ENCODE assay signal across 8 cellular contexts in the genomic region with DNA sequence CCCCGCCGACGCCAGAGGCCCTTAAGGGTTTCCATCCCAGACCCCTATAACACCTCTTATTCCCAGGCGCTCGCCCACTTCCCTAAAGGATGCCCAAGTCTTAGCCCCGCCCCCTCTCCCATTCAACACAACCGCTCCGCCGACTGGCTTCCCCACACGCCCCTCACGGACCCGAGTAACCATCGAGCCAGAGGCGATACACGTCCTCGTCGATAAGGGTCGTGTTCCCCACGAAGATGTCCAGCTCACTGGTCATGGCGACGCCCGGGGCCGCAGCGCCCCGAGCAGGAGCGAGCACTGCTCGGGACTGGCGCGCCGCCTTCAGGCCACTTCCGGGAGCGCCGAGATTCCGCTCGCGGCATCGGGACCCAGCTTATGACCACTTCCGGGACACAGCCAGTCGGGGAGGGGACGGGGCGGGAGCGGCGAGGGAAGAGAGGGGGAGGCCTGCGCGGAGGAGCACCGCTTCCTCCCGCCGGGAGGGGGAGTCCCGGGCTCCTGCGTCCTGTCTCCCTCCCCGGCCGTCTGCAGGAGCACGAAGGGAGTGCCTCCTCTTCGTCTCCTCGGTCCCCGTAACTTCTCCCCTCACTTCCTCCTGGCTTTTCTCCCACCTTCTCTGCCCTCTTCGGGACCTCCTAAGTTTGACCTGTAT. TPM values are rescaled to one million over a fixed set of nuclear protein-coding genes. Genes with fewer than 3 reads are reported as not detected.
DNase-seq lines count a peak whose midpoint lies in the region; ATAC-seq and TF ChIP-seq lines count a peak whose summit lies in the region.

FIBP (minus strand) TSS at position 309 of the 652 bp plus-strand sequence; CDS start at position 256, 53 bp downstream.

- H3K9me3 Mint-ChIP-seq in activated naive CD4-positive, alpha-beta T cell treated with anti-CD3 and anti-CD28 coated beads for 36 hours, result no peaks in the 10 kb centered on the region

- no TSS peak for BruUV-seq in HCT116 (replicated peaks; lab: Mats Ljungman, UMichigan)

- H3K36me3 Mint-ChIP-seq in activated naive CD4-positive, alpha-beta T cell treated with anti-CD3 and anti-CD28 coated beads for 36 hours (ENCODE audit: low read depth), result peaks cover 37% of the 10 kb centered on the region

- POLR2A ChIA-PET in HCT116 (lab: Charles Lee), result interaction anchor here (0.6 to 8.5 kb wide), 11 partner anchors 14 to 176 kb away, joined by 3 to 124 read pairs (median 9); partner anchors contain the start of genes CFL1, FOSL1, KAT5 and MUS81

- intact Hi-C loops in HCT116 (cut with micrococcal nuclease), result loop anchor here (2.0 kb wide), 2 partner anchors 73 to 175 kb away; partner anchors contain the start of genes KAT5 and SART1
- intact Hi-C loops in activated naive CD4-positive, alpha-beta T cell treated with anti-CD3 and anti-CD28 coated beads for 36 hours (cut with micrococcal nuclease), result loop anchor here (1.0 to 2.0 kb wide), 5 partner anchors 12 to 177 kb away; partner anchors contain the start of genes AP5B1, CFL1, EFEMP2 and FOSL1

- H4K20me1 ChIP-seq in HCT116 (ENCODE audit: insufficient read depth), result no peaks in the 10 kb centered on the region

- H3K27me3 ChIP-seq in HCT116 (ENCODE audit: insufficient read depth, low read length) (no peaks in the 10 kb centered on the region), gastroesophageal sphincter (no peaks in the 10 kb centered on the region)

- peaks cover 62% of the 10 kb centered on the region for H3K4me1 Mint-ChIP-seq in activated naive CD4-positive, alpha-beta T cell treated with anti-CD3 and anti-CD28 coated beads for 36 hours (ENCODE audit: low read depth)

- H3K9me3 ChIP-seq in HCT116 (ENCODE audit: control insufficient read depth in 1 of 2, insufficient read depth in 1 of 2, low read depth in 1 of 2, low read length in 2 of 2) (no peaks in the 10 kb centered on the region), gastroesophageal sphincter (no peaks in the 10 kb centered on the region)

- no peak for TF ChIP-seq RAD21 in HCT116 (IDR thresholded peaks at IDR 0.05; ENCODE audit: low read depth)

- H3K79me2 ChIP-seq in HCT116 (ENCODE audit: insufficient read depth, low read length), result peaks cover 54% of the 10 kb centered on the region

- TF ChIP-seq CTCF in HCT116 (IDR thresholded peaks at IDR 0.05 in 2 of 3, conservative IDR thresholded peaks at IDR 0.05 in 1 of 3; ENCODE audit: borderline replicate concordance in 1 of 3, insufficient read depth in 1 of 3, low read depth in 2 of 3, low read length in 2 of 3) (peak in 2 of 3 experiments; percentile 68 to 78; a peak in 4 of 6 replicates), NB4 (IDR thresholded peaks at IDR 0.05; ENCODE audit: low read depth, low read length) (peak; percentile 72), gastroesophageal sphincter (IDR thresholded peaks at IDR 0.05) (peak; percentile 88 to 96 (median 90))

- H3K36me3 ChIP-seq in HCT116 (ENCODE audit: control insufficient read depth in 1 of 2, insufficient read depth in 2 of 2, low read length in 2 of 2) (peaks cover 14 to 43% of the 10 kb centered on the region in 2 experiments), gastroesophageal sphincter (peaks cover 0 to 32% of the 10 kb centered on the region in 2 donors)

- H3K27ac ChIP-seq in HCT116 (ENCODE audit: low read depth, low read length) (peak within 1 kb of the TSS; percentile 97), gastroesophageal sphincter (peak within 1 kb of the TSS; percentile 92 to 99 (median 98)), substantia nigra (ENCODE audit: low read depth, low read length, poor library complexity, severe bottlenecking) (peak within 1 kb of the TSS; percentile 96)

- H3K4me3 ChIP-seq in HCT116 (replicated peaks in 1 of 2; ENCODE audit: low read depth in 1 of 2, low read length in 2 of 2) (peak within 1 kb of the TSS; percentile 90 to 92), NB4 (ENCODE audit: low read depth, low read length) (peak within 1 kb of the TSS; percentile 76), gastroesophageal sphincter (peak within 1 kb of the TSS; percentile 46 to 76)

- TF ChIP-seq POLR2A in HCT116 (IDR thresholded peaks at IDR 0.05; ENCODE audit: borderline replicate concordance, extremely low read depth, insufficient read depth, insufficient read length) (peak; percentile 63), NB4 (IDR thresholded peaks at IDR 0.05; ENCODE audit: extremely low read depth, insufficient read length) (peak; percentile 88), gastroesophageal sphincter (IDR thresholded peaks at IDR 0.05) (peak; percentile 87 to 94)

- RAD21 ChIA-PET in HCT116 (lab: Charles Lee; ENCODE audit: low non-redundant PET in 1 of 2, low total read pairs in 2 of 2, uncharacterized antibody in 2 of 2, unreplicated experiment in 2 of 2), result interaction anchor here (0.6 to 3.0 kb wide), 10 partner anchors 16 to 176 kb away, joined by 3 to 10 read pairs (median 4); partner anchors contain the start of gene KAT5 (in 1 of the 2)

- CTCF ChIA-PET in HCT116 (lab: Charles Lee), result interaction anchor here (0.6 to 6.5 kb wide), 28 partner anchors 9 to 256 kb away, joined by 3 to 82 read pairs (median 4); partner anchors contain the start of genes CFL1, CST6, KAT5 and MUS81
- CTCF ChIA-PET in activated naive CD4-positive, alpha-beta T cell treated with anti-CD3 and anti-CD28 coated beads for 36 hours (lab: Charles Lee), result interaction anchor here (0.7 to 14.7 kb wide), 25 partner anchors 9 to 223 kb away, joined by 3 to 178 read pairs (median 5); partner anchors contain the start of genes CFL1, EFEMP2, FOSL1 and MUS81

- H3K27ac Mint-ChIP-seq in activated naive CD4-positive, alpha-beta T cell treated with anti-CD3 and anti-CD28 coated beads for 36 hours, result peak within 1 kb of the TSS; percentile 95

- 0% methylated on average over 11 to 12 of the region's 57 CpGs for WGBS in gastroesophageal sphincter (ENCODE audit: low coverage in 1 of 2), 2 donors

- no peaks in the 10 kb centered on the region for H3K9me2 ChIP-seq in HCT116 (ENCODE audit: insufficient read depth)

- ATAC-seq in HCT116, result peak; percentile 65
- peak; percentile 83 for ATAC-seq in gastroesophageal sphincter

- no peak within 1 kb of the TSS for H2AFZ ChIP-seq in HCT116 (ENCODE audit: low read depth, low read length, poor library complexity, severe bottlenecking)

- peak within 1 kb of the TSS; percentile 98 for H3K4me2 ChIP-seq in HCT116 (ENCODE audit: low read length)

- TF ChIP-seq EP300 in gastroesophageal sphincter (IDR thresholded peaks at IDR 0.05), result no peak

- H3K27me3 Mint-ChIP-seq in activated naive CD4-positive, alpha-beta T cell treated with anti-CD3 and anti-CD28 coated beads for 36 hours (ENCODE audit: low read depth), result no peaks in the 10 kb centered on the region

- H3K9ac ChIP-seq in HCT116 (ENCODE audit: low read length), result peak within 1 kb of the TSS; percentile 87

- peak within 1 kb of the TSS; percentile 97 for H3K4me3 Mint-ChIP-seq in activated naive CD4-positive, alpha-beta T cell treated with anti-CD3 and anti-CD28 coated beads for 36 hours

- H3K4me1 ChIP-seq in HCT116 (ENCODE audit: control insufficient read depth in 1 of 2, insufficient read depth in 2 of 2, low read length in 2 of 2), result peaks cover 18 to 73% of the 10 kb centered on the region in 2 experiments
- H3K4me1 ChIP-seq in gastroesophageal sphincter, result peaks cover 0 to 78% (median 40%) of the 10 kb centered on the region in 3 donors

- DNase-seq in ELR (ENCODE audit: low read depth) (peak; percentile 97), HCT116 (ENCODE audit: low read depth, low spot score) (peak; percentile 91), NB4 (ENCODE audit: low read depth) (peak; percentile 99), SK-N-DZ (ENCODE audit: low spot score) (peak; percentile 95), non-pigmented ciliary epithelial cell (ENCODE audit: low read depth) (peak; percentile 81), substantia nigra (lab: John Stamatoyannopoulos, UW) (peak; percentile 80 to 99 (median 96))
- peak; percentile 99 for DNase-seq in activated naive CD4-positive, alpha-beta T cell treated with anti-CD3 and anti-CD28 coated beads for 36 hours

TF ChIP-seq in HCT116, 20 proteins besides CTCF, POLR2A, EP300 and RAD21 (continues in another document):
- TF ChIP-seq ZBTB33 (IDR thresholded peaks at IDR 0.05; ENCODE audit: extremely low read depth, insufficient replicate concordance, low read length) (peak; percentile 49), TCF7L2 (IDR thresholded peaks at IDR 0.05; ENCODE audit: borderline replicate concordance, extremely low read depth, insufficient read depth, insufficient read length) (peak; percentile 8), YY1 (IDR thresholded peaks at IDR 0.05; ENCODE audit: extremely low read depth, insufficient replicate concordance, low read depth, low read length) (peak; percentile 66), EGR1 (IDR thresholded peaks at IDR 0.05; ENCODE audit: low read depth) (no peak), SP1 (IDR thresholded peaks at IDR 0.05; ENCODE audit: low read depth) (no peak), EZH2 (IDR thresholded peaks at IDR 0.05) (no peak), POLR2AphosphoS5 (IDR thresholded peaks at IDR 0.05; ENCODE audit: low read depth, low read length) (peak; percentile 93), ZNF274 (IDR thresholded peaks at IDR 0.05; ENCODE audit: low read depth, low read length) (no peak)
- TF ChIP-seq, protein P1, sequence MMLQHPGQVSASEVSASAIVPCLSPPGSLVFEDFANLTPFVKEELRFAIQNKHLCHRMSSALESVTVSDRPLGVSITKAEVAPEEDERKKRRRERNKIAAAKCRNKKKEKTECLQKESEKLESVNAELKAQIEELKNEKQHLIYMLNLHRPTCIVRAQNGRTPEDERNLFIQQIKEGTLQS (IDR thresholded peaks at IDR 0.05), result no peak

RNA-seq across cellular contexts. Expression of gene FIBP, which starts in this region (rescaled TPM):
- 96.0 TPM for total RNA-seq in HCT116 (2021; ENCODE audit: unreplicated experiment)
- polyA plus RNA-seq in HCT116 (2012), result 124 and 137 TPM in 2 replicates
- polyA plus RNA-seq in SK-N-DZ (2014; cell fraction: cytosol; rRNA removed), result 115 and 152 TPM in 2 replicates
- 150 and 171 TPM in 2 replicates for polyA plus RNA-seq in SK-N-DZ (2014; cell fraction: nucleus; rRNA removed)
- total RNA-seq in activated naive CD4-positive, alpha-beta T cell treated with anti-CD3 and anti-CD28 coated beads for 36 hours, result 10 to 100 TPM; 83.1 to 86.6 TPM
- 10 to 100 TPM; 35.2 to 62.3 (median 54.6) TPM for total RNA-seq in gastroesophageal sphincter

Comparison
In these comparisons a context has a peak if more than half of its experiments do, and no peak if none do; other contexts are left out.
1. Peak in every context shown above with its lines: DNase-seq, ATAC-seq, H3K4me3 ChIP-seq and H3K27ac ChIP-seq.